10 cellular contexts compared by ENCODE assay signal in genomic region chr13:98998831-98999634, GRCh38.
DNase-seq lines count a peak whose midpoint lies in the region; ATAC-seq lines count a peak whose summit lies in the region.
"Had no signal": no experiment of that assay in that cellular context is flagged by ENCODE, and none has a peak within 500 bp of the region (broad histone marks: within the 10 kb centered on the region; RNA-seq: fewer than 3 reads in every experiment).

No MANE protein-coding gene starts in this region.

- H3K4me1 Mint-ChIP-seq in memory B cell, result peaks cover 30% of the 10 kb centered on the region

- no peaks in the 10 kb centered on the region for H3K36me3 ChIP-seq in BLaER1 treated with 17β-estradiol and CSF1 and Interleukin-3, amounts not matched to agents 10 nM and 100 nM

- no peak overlapping the region for H3K27ac ChIP-seq in BLaER1 treated with 17β-estradiol and CSF1 and Interleukin-3, amounts not matched to agents 10 nM and 100 nM

- no peak overlapping the region for H3K4me3 Mint-ChIP-seq in memory B cell

- peak overlapping the region; percentile 17 for H3K27ac Mint-ChIP-seq in memory B cell

- peaks cover 13 to 26% (median 22%) of the 10 kb centered on the region in 10 experiments for H3K4me1 ChIP-seq in BLaER1 treated with 17β-estradiol and CSF1 and Interleukin-3, amounts not matched to agents 10 nM and 100 nM

- DNase-seq in activated effector memory CD4-positive, alpha-beta T cell treated with anti-CD3 and anti-CD28 coated beads, Interleukin-2, amount 50 U/mL, for 16 hours, result peak; percentile 68
- DNase-seq in memory B cell (ENCODE audit: low spot score in 2 of 2), result no peak
- no peak for DNase-seq in GF-D8 (lab: John Stamatoyannopoulos, UW)
- DNase-seq in DMS 273 (lab: John Stamatoyannopoulos, UW; ENCODE audit: unreplicated experiment), result no peak
- no peak for DNase-seq in HuH-7.5 (ENCODE audit: low spot score)
- DNase-seq: NCI-H2107, small intestine had no signal

- H3K36me3 Mint-ChIP-seq in memory B cell, result peaks cover 3% of the 10 kb centered on the region

- no peaks in the 10 kb centered on the region for H3K9me3 Mint-ChIP-seq in memory B cell

- H3K27me3 Mint-ChIP-seq in memory B cell, result peaks cover 2% of the 10 kb centered on the region

- peaks cover 0 to 24% (median 0%) of the 10 kb centered on the region in 11 experiments; a peak in 3 of 22 replicates for H3K27me3 ChIP-seq in BLaER1 treated with 17β-estradiol and CSF1 and Interleukin-3, amounts not matched to agents 10 nM and 100 nM

- H3K4me2 ChIP-seq in BLaER1 treated with 17β-estradiol and CSF1 and Interleukin-3, amounts not matched to agents 10 nM and 100 nM, result peak overlapping the region; percentile 19 to 82 (median 60)

- H4K20me1 ChIP-seq in BLaER1 treated with 17β-estradiol and CSF1 and Interleukin-3, amounts not matched to agents 10 nM and 100 nM, result peaks cover 0 to 24% (median 0%) of the 10 kb centered on the region in 11 experiments; a peak in 4 of 22 replicates

- H3K9ac ChIP-seq in BLaER1 treated with 17β-estradiol and CSF1 and Interleukin-3, amounts not matched to agents 10 nM and 100 nM, result no peak overlapping the region

- no peak overlapping the region for H3K4me3 ChIP-seq in BLaER1 treated with 17β-estradiol and CSF1 and Interleukin-3, amounts not matched to agents 10 nM and 100 nM

- no peaks in the 10 kb centered on the region for H3K9me3 ChIP-seq in BLaER1 treated with 17β-estradiol and CSF1 and Interleukin-3, amounts not matched to agents 10 nM and 100 nM (replicated peaks in 1 of 11)

- peak; percentile 43 for ATAC-seq in HG03060 (IDR thresholded peaks at IDR 0.05; ENCODE audit: low read depth, unreplicated experiment)
- peak; percentile 31 for ATAC-seq in memory B cell (ENCODE audit: low read depth)
- no peak for ATAC-seq in HG03025 (IDR thresholded peaks at IDR 0.05; ENCODE audit: low FRiP score, unreplicated experiment)
